In the genomic region with DNA sequence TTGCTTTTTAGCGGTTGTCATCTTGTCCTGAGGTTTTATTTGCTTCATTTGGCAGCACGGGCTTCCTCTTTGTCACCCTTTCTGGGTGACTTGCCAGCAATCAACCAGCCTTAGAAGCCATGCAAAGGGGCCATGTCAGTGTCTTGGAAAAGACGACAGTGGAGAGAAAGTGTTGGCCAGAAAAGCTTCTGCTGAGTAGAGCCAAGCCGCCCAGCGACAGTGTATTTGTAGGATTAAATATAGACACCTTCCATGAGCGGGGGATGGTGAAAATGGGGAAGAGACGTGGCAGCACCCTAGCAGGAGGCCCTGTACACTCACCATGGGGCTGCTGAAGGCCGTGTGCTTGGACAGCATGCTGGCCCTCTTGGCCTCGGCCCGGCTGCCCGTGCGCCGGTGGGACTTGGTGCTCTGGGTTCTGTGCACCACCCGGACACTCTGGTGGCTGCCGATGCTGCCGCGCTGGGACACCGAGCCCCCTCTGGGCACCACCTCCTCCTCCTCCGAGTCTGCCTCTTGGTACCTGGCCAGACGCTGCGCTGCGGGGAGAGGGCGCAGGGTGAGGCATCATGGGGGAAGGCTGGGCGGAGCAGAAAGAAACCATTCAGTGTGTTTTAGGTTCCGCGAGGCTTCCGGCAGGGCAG, we compare ENCODE assay signal across 15 cellular contexts.
DNase-seq lines count a peak whose midpoint lies in the region; ATAC-seq and TF ChIP-seq lines count a peak whose summit lies in the region.
"Had no signal": no experiment of that assay in that cellular context is flagged by ENCODE, and none has a peak within 500 bp of the region (broad histone marks: within the 10 kb centered on the region; RNA-seq: fewer than 3 reads in every experiment).

No MANE protein-coding gene starts in this region.

- intact Hi-C loops in IMR-90 (cut with micrococcal nuclease) = no loop called here

- TF ChIP-seq POLR2A in IMR-90 (IDR thresholded peaks at IDR 0.05; ENCODE audit: low read depth, low read length) = no peak

- POLR2A ChIA-PET in IMR-90 (lab: Charles Lee; ENCODE audit: unreplicated experiment) = no interaction called here

- no peak overlapping the region for H4K5ac ChIP-seq in IMR-90 (ENCODE audit: low read depth, low read length)

- H3K36me3 Mint-ChIP-seq in activated T-cell treated with anti-CD3 and anti-CD28 coated beads, Interleukin-2, amount 50 U/mL, for 24 hours (ENCODE audit: low read depth) = peaks cover 90% of the 10 kb centered on the region
- H3K36me3 Mint-ChIP-seq in HFFc6 (ENCODE audit: low read depth) = peaks cover 12% of the 10 kb centered on the region; the same call in 1 of the 2 replicates

- no peaks in the 10 kb centered on the region for H3K9me3 Mint-ChIP-seq in activated T-cell treated with anti-CD3 and anti-CD28 coated beads, Interleukin-2, amount 50 U/mL, for 24 hours
- no peaks in the 10 kb centered on the region for H3K9me3 Mint-ChIP-seq in HFFc6
- H3K9me3 Mint-ChIP-seq: activated naive CD8-positive, alpha-beta T cell treated with anti-CD3 and anti-CD28 coated beads for 36 hours; dendritic cell treated with granulocyte-macrophage colony-stimulating factor and Interleukin-4, amounts not matched to agents 40 ng/mL and 50 ng/mL, for 4 days had no signal

- H3K27ac ChIP-seq in IMR-90 (ENCODE audit: insufficient read depth, low read length) (peak overlapping the region; percentile 29; the same call in 1 of the 2 replicates), coronary artery (peak overlapping the region; percentile 50 to 88), thoracic aorta (peak overlapping the region; percentile 81 to 87)
- H3K27ac ChIP-seq: testis had no signal

- H4K20me1 ChIP-seq in IMR-90 (ENCODE audit: insufficient read depth, low read length) = no peaks in the 10 kb centered on the region

- ATAC-seq in IMR-90 (ENCODE audit: low read depth) = no peak
- ATAC-seq in thoracic aorta (ENCODE audit: insufficient number of reproducible peaks, low FRiP score, low read depth) = peak; percentile 53
- ATAC-seq: activated CD8-positive, alpha-beta memory T cell treated with anti-CD3 and anti-CD28 coated beads, Interleukin-2, amount 10 ng/mL, durations not matched to agents 7 days and 5 days had no signal

- peak; percentile 29 for DNase-seq in activated T-cell treated with anti-CD3 and anti-CD28 coated beads, Interleukin-2, amount 50 U/mL, for 24 hours
- DNase-seq in activated T-cell treated with anti-CD3 and anti-CD28 coated beads for 4 hours (no peak), IMR-90 (no peak), coronary artery (ENCODE audit: low spot score) (no peak), thoracic aorta (ENCODE audit: low spot score) (peak; percentile 42), SKM-1 treated with dmso at 0.1 percent for 144 hours (lab: John Stamatoyannopoulos, UW; ENCODE audit: unreplicated experiment) (no peak), HFFc6 (no peak)
- no peak for DNase-seq in activated CD8-positive, alpha-beta memory T cell treated with anti-CD3 and anti-CD28 coated beads, Interleukin-2, amount 50 U/mL, for 48 hours
- DNase-seq: activated CD8-positive, alpha-beta memory T cell treated with anti-CD3 and anti-CD28 coated beads, Interleukin-2, amount 10 ng/mL, durations not matched to agents 7 days and 5 days; activated naive CD8-positive, alpha-beta T cell treated with anti-CD3 and anti-CD28 coated beads for 36 hours; Calu3; NCI-H2081 treated with DMSO at 0.1 percent for 48 hours; occipital lobe; testis had no signal

- no peaks in the 10 kb centered on the region for H3K9me3 ChIP-seq in IMR-90 (ENCODE audit: control insufficient read depth, insufficient read depth, low read length)
- no peaks in the 10 kb centered on the region for H3K9me3 ChIP-seq in thoracic aorta
- H3K9me3 ChIP-seq: testis had no signal

- H3K27me3 ChIP-seq in IMR-90 (ENCODE audit: control insufficient read depth, insufficient read depth, low read length) (no peaks in the 10 kb centered on the region), thoracic aorta (replicated peaks; ENCODE audit: insufficient read depth) (no peaks in the 10 kb centered on the region)
- H3K27me3 ChIP-seq: testis had no signal

- no peak overlapping the region for H3K18ac ChIP-seq in IMR-90 (ENCODE audit: low read depth, low read length)

- H3K14ac ChIP-seq in IMR-90 (replicated peaks; ENCODE audit: low read depth, low read length) = no peak overlapping the region

- no peak overlapping the region for H3K23ac ChIP-seq in IMR-90 (ENCODE audit: low read depth, low read length)

- no peak overlapping the region for H2BK15ac ChIP-seq in IMR-90 (ENCODE audit: low read depth, low read length)

- no peak for TF ChIP-seq RAD21 in IMR-90 (IDR thresholded peaks at IDR 0.05; ENCODE audit: low read length)

- no peak overlapping the region for H2AK9ac ChIP-seq in IMR-90 (replicated peaks; ENCODE audit: low read depth, low read length, poor library complexity)

- no peak for TF ChIP-seq CTCF in IMR-90 (conservative IDR thresholded peaks at IDR 0.05; ENCODE audit: low read depth, low read length)
- no peak for TF ChIP-seq CTCF in coronary artery (IDR thresholded peaks at IDR 0.05)
- no peak for TF ChIP-seq CTCF in thoracic aorta (IDR thresholded peaks at IDR 0.05)
- no peak for TF ChIP-seq CTCF in HFFc6 (IDR thresholded peaks at IDR 0.05)

- 95% methylated on average over 4 of the region's 27 CpGs; no CpG with 5 or more reads in 1 of the 2 experiments for WGBS in IMR-90 (ENCODE audit: extremely low coverage in 2 of 2, insufficient read length in 1 of 2), 2 experiments

- peaks cover 7% of the 10 kb centered on the region; the same call in 1 of the 2 replicates for H3K9me1 ChIP-seq in IMR-90 (ENCODE audit: insufficient read depth, low read length)

- no peaks in the 10 kb centered on the region for H3K4me1 Mint-ChIP-seq in activated T-cell treated with anti-CD3 and anti-CD28 coated beads, Interleukin-2, amount 50 U/mL, for 24 hours (ENCODE audit: low read depth)
- H3K4me1 Mint-ChIP-seq in HFFc6 (ENCODE audit: low read depth) = no peaks in the 10 kb centered on the region
- H3K4me1 Mint-ChIP-seq: activated CD8-positive, alpha-beta memory T cell treated with anti-CD3 and anti-CD28 coated beads, Interleukin-2, amount 10 ng/mL, durations not matched to agents 7 days and 5 days; activated naive CD8-positive, alpha-beta T cell treated with anti-CD3 and anti-CD28 coated beads for 36 hours had no signal

- no peak overlapping the region for H3K27ac Mint-ChIP-seq in activated T-cell treated with anti-CD3 and anti-CD28 coated beads, Interleukin-2, amount 50 U/mL, for 24 hours
- no peak overlapping the region; the same call in 1 of the 2 replicates for H3K27ac Mint-ChIP-seq in HFFc6
- H3K27ac Mint-ChIP-seq: activated CD8-positive, alpha-beta memory T cell treated with anti-CD3 and anti-CD28 coated beads, Interleukin-2, amount 10 ng/mL, durations not matched to agents 7 days and 5 days; activated naive CD8-positive, alpha-beta T cell treated with anti-CD3 and anti-CD28 coated beads for 36 hours; dendritic cell treated with granulocyte-macrophage colony-stimulating factor and Interleukin-4, amounts not matched to agents 40 ng/mL and 50 ng/mL, for 4 days had no signal

- in situ Hi-C loops in IMR-90 (cut with MboI; ENCODE audit: low sequenced_read_pairs) = loop anchor here (25.0 kb wide), 1 partner anchor 544 kb away; no protein-coding TSS in a partner anchor

- H2BK120ac ChIP-seq in IMR-90 (ENCODE audit: low read depth, low read length) = no peak overlapping the region

- no peak overlapping the region for H3K9ac ChIP-seq in IMR-90 (ENCODE audit: low read depth, low read length)

- no peak overlapping the region for H3K4ac ChIP-seq in IMR-90 (ENCODE audit: low read depth, low read length)

- no peak overlapping the region for H3K4me3 Mint-ChIP-seq in activated T-cell treated with anti-CD3 and anti-CD28 coated beads, Interleukin-2, amount 50 U/mL, for 24 hours
- H3K4me3 Mint-ChIP-seq in HFFc6 = no peak overlapping the region
- H3K4me3 Mint-ChIP-seq: activated CD8-positive, alpha-beta memory T cell treated with anti-CD3 and anti-CD28 coated beads, Interleukin-2, amount 10 ng/mL, durations not matched to agents 7 days and 5 days; activated naive CD8-positive, alpha-beta T cell treated with anti-CD3 and anti-CD28 coated beads for 36 hours; dendritic cell treated with granulocyte-macrophage colony-stimulating factor and Interleukin-4, amounts not matched to agents 40 ng/mL and 50 ng/mL, for 4 days had no signal

- dilution Hi-C loops in IMR-90 (cut with HindIII; ENCODE audit: low sequenced_read_pairs, unreplicated experiment) = no loop called here

- H2AFZ ChIP-seq in IMR-90 (replicated peaks; ENCODE audit: low read length, poor library complexity) = peak overlapping the region; percentile 16

- H3K4me2 ChIP-seq in IMR-90 (ENCODE audit: low read depth, low read length) = no peak overlapping the region

- no peak overlapping the region for H2BK20ac ChIP-seq in IMR-90 (ENCODE audit: low read depth, low read length)

- no TSS peak for BruUV-seq in IMR-90 (replicated peaks; lab: Mats Ljungman, UMichigan)

- no peak overlapping the region for H4K8ac ChIP-seq in IMR-90 (ENCODE audit: low read depth in 2 of 2, low read length in 2 of 2)

- H3K79me1 ChIP-seq in IMR-90 (ENCODE audit: low read depth in 1 of 2, low read length in 2 of 2) = no peaks in the 10 kb centered on the region; a peak in 1 of 4 replicates

- no peaks in the 10 kb centered on the region for H3K27me3 Mint-ChIP-seq in activated T-cell treated with anti-CD3 and anti-CD28 coated beads, Interleukin-2, amount 50 U/mL, for 24 hours
- H3K27me3 Mint-ChIP-seq in HFFc6 (ENCODE audit: insufficient read depth) = peaks cover 7% of the 10 kb centered on the region
- H3K27me3 Mint-ChIP-seq: activated CD8-positive, alpha-beta memory T cell treated with anti-CD3 and anti-CD28 coated beads, Interleukin-2, amount 10 ng/mL, durations not matched to agents 7 days and 5 days; activated naive CD8-positive, alpha-beta T cell treated with anti-CD3 and anti-CD28 coated beads for 36 hours had no signal

- H3K56ac ChIP-seq in IMR-90 (ENCODE audit: extremely low read depth, insufficient read depth, low read length) = no peak overlapping the region

- H2BK5ac ChIP-seq in IMR-90 (ENCODE audit: low read depth, low read length, poor library complexity, severe bottlenecking) = no peak overlapping the region

- no peak overlapping the region for H2AK5ac ChIP-seq in IMR-90 (ENCODE audit: low read depth, low read length)

- peaks cover 6% of the 10 kb centered on the region; the same call in 1 of the 2 replicates for H3K36me3 ChIP-seq in IMR-90 (ENCODE audit: control insufficient read depth, insufficient read depth, low read length)
- H3K36me3 ChIP-seq in thoracic aorta = peaks cover 10% of the 10 kb centered on the region

- H3K4me1 ChIP-seq in IMR-90 (ENCODE audit: control insufficient read depth, insufficient read depth, low read length) (peaks cover 5% of the 10 kb centered on the region), thoracic aorta (ENCODE audit: control insufficient read depth in 1 of 2, low read depth in 2 of 2) (peaks cover 29 to 70% of the 10 kb centered on the region in 2 donors)
- H3K4me1 ChIP-seq: testis had no signal

- H4K91ac ChIP-seq in IMR-90 (ENCODE audit: insufficient read depth, low read depth, low read length) = peak overlapping the region; percentile 1; the same call in 1 of the 2 replicates

- H3K4me3 ChIP-seq in IMR-90 (ENCODE audit: insufficient read depth, low read depth, low read length) (no peak overlapping the region), coronary artery (no peak overlapping the region), thoracic aorta (peak overlapping the region; percentile 46)
- H3K4me3 ChIP-seq: testis had no signal

- CTCF ChIA-PET in IMR-90 (lab: Yijun Ruan, JAX) = no interaction called here

Comparison
In these comparisons a context has a peak if more than half of its experiments do, and no peak if none do; other contexts are left out.
1. DNase-seq: peak in activated T-cell treated with anti-CD3 and anti-CD28 coated beads, Interleukin-2, amount 50 U/mL, for 24 hours (single experiment) and thoracic aorta (single experiment); none in activated T-cell treated with anti-CD3 and anti-CD28 coated beads for 4 hours (single experiment), IMR-90 (single experiment), coronary artery (single experiment), SKM-1 treated with dmso at 0.1 percent for 144 hours (single experiment), HFFc6 (single experiment) and activated CD8-positive, alpha-beta memory T cell treated with anti-CD3 and anti-CD28 coated beads, Interleukin-2, amount 50 U/mL, for 48 hours (single experiment).
2. H3K27ac ChIP-seq: peak in every context shown above with its lines; median percentile 84 in thoracic aorta; 69 in coronary artery; 29 in IMR-90.